33 cellular contexts compared by ENCODE assay signal in genomic region chr3:126515066-126515706, GRCh38. TPM values are rescaled to one million over a fixed set of nuclear protein-coding genes. Genes with fewer than 3 reads are reported as not detected.
DNase-seq lines count a peak whose midpoint lies in the region; ATAC-seq and TF ChIP-seq lines count a peak whose summit lies in the region.
"Had no signal": no experiment of that assay in that cellular context is flagged by ENCODE, and none has a peak within 500 bp of the region (broad histone marks: within the 10 kb centered on the region; RNA-seq: fewer than 3 reads in every experiment).

No MANE protein-coding gene starts in this region.

- no peaks in the 10 kb centered on the region for H3K4me1 ChIP-seq in lower lobe of right lung

- peaks cover 4% of the 10 kb centered on the region for H3K27me3 ChIP-seq in lower lobe of right lung (ENCODE audit: low read depth)

- no peak overlapping the region for H3K27ac ChIP-seq in lower lobe of right lung
- H3K27ac ChIP-seq: 22Rv1, WERI-Rb-1 had no signal

- no peaks in the 10 kb centered on the region for H3K9me3 Mint-ChIP-seq in stimulated activated naive CD8-positive, alpha-beta T cell treated with anti-CD3 and anti-CD28 coated beads, Interleukin-15, amount 100 ng/mL, for 72 hours
- H3K9me3 Mint-ChIP-seq: brain; CD4-positive, CD25-positive, alpha-beta regulatory T cell; GM23338; natural killer cell treated with Interleukin-12 subunit alpha and Interleukin-12 subunit beta and Interleukin-15 and Interleukin-18, amount 100 ng/mL, for 72 hours; stimulated activated effector memory CD8-positive, alpha-beta T cell treated with anti-CD3 and anti-CD28 coated beads, Interleukin-12 subunit alpha, Interleukin-12 subunit beta, amount 100 ng/mL, for 72 hours had no signal

- no peak overlapping the region for H3K27ac Mint-ChIP-seq in stimulated activated naive CD8-positive, alpha-beta T cell treated with anti-CD3 and anti-CD28 coated beads, Interleukin-15, amount 100 ng/mL, for 72 hours
- H3K27ac Mint-ChIP-seq: brain; CD4-positive, CD25-positive, alpha-beta regulatory T cell; GM23338; natural killer cell treated with Interleukin-12 subunit alpha and Interleukin-12 subunit beta and Interleukin-15 and Interleukin-18, amount 100 ng/mL, for 72 hours; stimulated activated effector memory CD8-positive, alpha-beta T cell treated with anti-CD3 and anti-CD28 coated beads, Interleukin-12 subunit alpha, Interleukin-12 subunit beta, amount 100 ng/mL, for 72 hours had no signal

- no peak overlapping the region for H3K4me3 ChIP-seq in lower lobe of right lung
- H3K4me3 ChIP-seq: GM23338, lung had no signal

- no peaks in the 10 kb centered on the region for H3K4me1 Mint-ChIP-seq in stimulated activated naive CD8-positive, alpha-beta T cell treated with anti-CD3 and anti-CD28 coated beads, Interleukin-15, amount 100 ng/mL, for 72 hours
- H3K4me1 Mint-ChIP-seq: CD4-positive, CD25-positive, alpha-beta regulatory T cell; stimulated activated effector memory CD8-positive, alpha-beta T cell treated with anti-CD3 and anti-CD28 coated beads, Interleukin-12 subunit alpha, Interleukin-12 subunit beta, amount 100 ng/mL, for 72 hours had no signal

- H3K27me3 Mint-ChIP-seq in stimulated activated naive CD8-positive, alpha-beta T cell treated with anti-CD3 and anti-CD28 coated beads, Interleukin-15, amount 100 ng/mL, for 72 hours = no peaks in the 10 kb centered on the region
- H3K27me3 Mint-ChIP-seq: CD4-positive, CD25-positive, alpha-beta regulatory T cell had no signal

- DNase-seq in DMS 273 (lab: John Stamatoyannopoulos, UW; ENCODE audit: unreplicated experiment) (peak; percentile 46), DMS 273 treated with DMSO at 0.1 percent for 48 hours (lab: John Stamatoyannopoulos, UW) (no peak), lower lobe of right lung (peak; percentile 29), DMS153 (lab: John Stamatoyannopoulos, UW) (no peak)
- no peak for DNase-seq in stimulated activated naive CD8-positive, alpha-beta T cell treated with anti-CD3 and anti-CD28 coated beads, Interleukin-15, amount 100 ng/mL, for 72 hours
- no peak for DNase-seq in stimulated activated naive CD8-positive, alpha-beta T cell treated with anti-CD3 and anti-CD28 coated beads, Interleukin-15, Interleukin-2, amounts not matched to agents 100 U/mL and 50 U/mL, for 24 hours
- DNase-seq in stimulated activated naive CD4-positive, alpha-beta T cell treated with Interleukin-2 at 50 U/mL for 16 hours (lab: John Stamatoyannopoulos, UW) = no peak
- no peak for DNase-seq in activated naive CD4-positive, alpha-beta T cell (lab: John Stamatoyannopoulos, UW)
- DNase-seq: activated CD4-positive, alpha-beta T cell treated with anti-CD3 and anti-CD28 coated beads for 48 hours; activated CD8-positive, alpha-beta memory T cell treated with anti-CD3 and anti-CD28 coated beads for 24 hours; activated gamma-delta T cell treated with Interleukin-2 at 50 U/mL for 16 hours; CD4-positive, CD25-positive, alpha-beta regulatory T cell; NCI-H2029 treated with DMSO at 0.1 percent for 48 hours; NCI-H510A treated with DMSO at 0.1 percent for 48 hours; NK-92 treated with Interleukin-12 subunit alpha and Interleukin-12 subunit beta, amount 100 ng/mL, for 24 hours; PC-3; stimulated activated CD4-positive, alpha-beta T cell treated with anti-CD3 and anti-CD28 coated beads, Interleukin-12 subunit alpha, Interleukin-12 subunit beta, amount 100 ng/mL, for 4 hours; stimulated activated CD4-positive, alpha-beta T cell treated with anti-CD3 and anti-CD28 coated beads, Interleukin-4, amount 100 ng/mL, for 24 hours; T1000; WERI-Rb-1 had no signal

- H3K9me3 ChIP-seq in lower lobe of right lung = no peaks in the 10 kb centered on the region

- peak; percentile 67 for ATAC-seq in stimulated activated naive CD8-positive, alpha-beta T cell treated with anti-CD3 and anti-CD28 coated beads, Interleukin-15, amount 100 ng/mL, for 72 hours
- no peak for ATAC-seq in stimulated activated naive CD8-positive, alpha-beta T cell treated with anti-CD3 and anti-CD28 coated beads, Interleukin-15, Interleukin-2, amounts not matched to agents 100 U/mL and 50 U/mL, for 24 hours
- no peak for ATAC-seq in lower lobe of right lung
- ATAC-seq: GM23338; natural killer cell treated with Interleukin-12 subunit alpha and Interleukin-12 subunit beta and Interleukin-15 and Interleukin-18, amount 100 ng/mL, for 72 hours; PC-3; stimulated activated effector memory CD8-positive, alpha-beta T cell treated with anti-CD3 and anti-CD28 coated beads, Interleukin-12 subunit alpha, Interleukin-12 subunit beta, amount 100 ng/mL, for 72 hours had no signal

- no peak overlapping the region for H3K4me3 Mint-ChIP-seq in stimulated activated naive CD8-positive, alpha-beta T cell treated with anti-CD3 and anti-CD28 coated beads, Interleukin-15, amount 100 ng/mL, for 72 hours
- H3K4me3 Mint-ChIP-seq: brain; CD4-positive, CD25-positive, alpha-beta regulatory T cell; GM23338; natural killer cell treated with Interleukin-12 subunit alpha and Interleukin-12 subunit beta and Interleukin-15 and Interleukin-18, amount 100 ng/mL, for 72 hours; stimulated activated effector memory CD8-positive, alpha-beta T cell treated with anti-CD3 and anti-CD28 coated beads, Interleukin-12 subunit alpha, Interleukin-12 subunit beta, amount 100 ng/mL, for 72 hours had no signal

- intact Hi-C loops in lower lobe of right lung (cut with DNase I) = no loop called here

- no peaks in the 10 kb centered on the region for H3K36me3 ChIP-seq in lower lobe of right lung
- H3K36me3 ChIP-seq: WERI-Rb-1 had no signal

- no peak for TF ChIP-seq CTCF in lower lobe of right lung (IDR thresholded peaks at IDR 0.05)

RNA-seq across cellular contexts. Expression of gene UROC1, which starts 2.4 kb away (rescaled TPM):
- not detected for total RNA-seq in lower lobe of right lung
- total RNA-seq: CD4-positive, CD25-positive, alpha-beta regulatory T cell; endothelial cell of umbilical vein; fibroblast of lung; GM23338; mononuclear cell; natural killer cell treated with Interleukin-12 subunit alpha and Interleukin-12 subunit beta and Interleukin-15 and Interleukin-18, amount 100 ng/mL, for 72 hours; osteocyte; PC-3; temporal lobe; urinary bladder had no signal

RNA-seq across cellular contexts. Expression of gene CHST13, which starts 8.8 kb away (rescaled TPM):
- 1.5 TPM for total RNA-seq in lower lobe of right lung
- total RNA-seq: CD4-positive, CD25-positive, alpha-beta regulatory T cell; cerebellum; endothelial cell of umbilical vein; osteocyte; PC-3; temporal lobe had no signal

RNA-seq across cellular contexts. Expression of gene ZXDC, which starts 39.5 kb away (rescaled TPM):
- total RNA-seq in lower lobe of right lung = 40.4 TPM

RNA-seq across cellular contexts. Expression of gene C3orf22, which starts 43.5 kb away (rescaled TPM):
- not detected for total RNA-seq in lower lobe of right lung
- total RNA-seq: CD4-positive, CD25-positive, alpha-beta regulatory T cell; endothelial cell of umbilical vein; fibroblast of lung; GM23338; mononuclear cell; natural killer cell treated with Interleukin-12 subunit alpha and Interleukin-12 subunit beta and Interleukin-15 and Interleukin-18, amount 100 ng/mL, for 72 hours; osteocyte; PC-3; temporal lobe; urinary bladder had no signal

Comparison
In these comparisons a context has a peak if more than half of its experiments do, and no peak if none do; other contexts are left out.
1. DNase-seq: peak in DMS 273 (single experiment) and lower lobe of right lung (single experiment); none in DMS 273 treated with DMSO at 0.1 percent for 48 hours (single experiment), stimulated activated naive CD8-positive, alpha-beta T cell treated with anti-CD3 and anti-CD28 coated beads, Interleukin-15, amount 100 ng/mL, for 72 hours (0 of 2), stimulated activated naive CD8-positive, alpha-beta T cell treated with anti-CD3 and anti-CD28 coated beads, Interleukin-15, Interleukin-2, amounts not matched to agents 100 U/mL and 50 U/mL, for 24 hours (single experiment), stimulated activated naive CD4-positive, alpha-beta T cell treated with Interleukin-2 at 50 U/mL for 16 hours (single experiment), activated naive CD4-positive, alpha-beta T cell (0 of 4) and DMS153 (single experiment).